Comparison of ENCODE assay signal across 15 cellular contexts in genomic region chr5:35860686-35861085, GRCh38. TPM values are rescaled to one million over a fixed set of nuclear protein-coding genes. Genes with fewer than 3 reads are reported as not detected.
DNase-seq lines count a peak whose midpoint lies in the region; ATAC-seq, FAIRE-seq and TF ChIP-seq lines count a peak whose summit lies in the region.
"Had no signal": no experiment of that assay in that cellular context is flagged by ENCODE, and none has a peak within 500 bp of the region (broad histone marks: within the 10 kb centered on the region; RNA-seq: fewer than 3 reads in every experiment).

No MANE protein-coding gene starts in this region.

- H3K27ac Mint-ChIP-seq in astrocyte (ENCODE audit: unreplicated experiment): no peak overlapping the region
- peak overlapping the region; percentile 55 for H3K27ac Mint-ChIP-seq in neural crest cell (ENCODE audit: unreplicated experiment)
- H3K27ac Mint-ChIP-seq: activated B cell treated with CpG ODN at 0.5 μM for 24 hours, nephron had no signal

- H3K4me3 ChIP-seq in DND-41 (ENCODE audit: low read depth in 1 of 2, low read length in 2 of 2) (peak overlapping the region; percentile 73 to 88; a peak in 3 of 4 replicates), astrocyte (ENCODE audit: insufficient read depth, low read depth, low read length) (no peak overlapping the region)
- H3K4me3 ChIP-seq: GM12878, SJCRH30 had no signal

- no peak for ATAC-seq in DND-41 (ENCODE audit: insufficient read depth, low read depth)
- no peak for ATAC-seq in GM19455 (IDR thresholded peaks at IDR 0.05; ENCODE audit: unreplicated experiment)
- ATAC-seq in GM18873 (IDR thresholded peaks at IDR 0.05; ENCODE audit: low FRiP score, unreplicated experiment): no peak
- ATAC-seq: GM12878, HCT116, sciatic nerve had no signal

- H3K27me3 ChIP-seq in DND-41 (ENCODE audit: insufficient read depth, low read length, poor library complexity) (no peaks in the 10 kb centered on the region), astrocyte (ENCODE audit: insufficient read depth, low read length) (no peaks in the 10 kb centered on the region)
- H3K27me3 ChIP-seq: SJCRH30 had no signal

- no peak for FAIRE-seq in astrocyte (lab: Jason Lieb, UNC)
- FAIRE-seq: GM12878 had no signal

- H3K4me2 ChIP-seq in DND-41 (ENCODE audit: insufficient read depth, low read length): peak overlapping the region; percentile 65
- no peak overlapping the region for H3K4me2 ChIP-seq in astrocyte (ENCODE audit: low read length)

- H3K27ac ChIP-seq in DND-41 (ENCODE audit: low read length) (peak overlapping the region; percentile 99), astrocyte (ENCODE audit: low read depth, low read length) (no peak overlapping the region)
- H3K27ac ChIP-seq: SJCRH30 had no signal

- peaks cover 76% of the 10 kb centered on the region for H3K36me3 ChIP-seq in DND-41 (ENCODE audit: insufficient read depth, low read length)
- no peaks in the 10 kb centered on the region for H3K36me3 ChIP-seq in astrocyte (ENCODE audit: insufficient read depth, low read length)
- H3K36me3 ChIP-seq: SJCRH30 had no signal

- H3K9me3 ChIP-seq in DND-41 (ENCODE audit: insufficient read depth, low read length, severe bottlenecking) (no peaks in the 10 kb centered on the region), astrocyte (ENCODE audit: insufficient read depth, low read depth, low read length) (no peaks in the 10 kb centered on the region)
- H3K9me3 ChIP-seq: SJCRH30 had no signal

- H3K9ac ChIP-seq in DND-41 (ENCODE audit: low read depth, low read length) (peak overlapping the region; percentile 70), astrocyte (ENCODE audit: low read length) (no peak overlapping the region)

- no peak for TF ChIP-seq CTCF in DND-41 (IDR thresholded peaks at IDR 0.05; ENCODE audit: borderline replicate concordance, extremely low read depth, low read length, poor library complexity, severe bottlenecking)
- TF ChIP-seq CTCF in astrocyte (IDR thresholded peaks at IDR 0.05; ENCODE audit: insufficient read depth, low read depth, low read length): no peak
- TF ChIP-seq CTCF in neural crest cell (conservative IDR thresholded peaks at IDR 0.05): no peak

- peaks cover 39% of the 10 kb centered on the region for H3K4me1 Mint-ChIP-seq in astrocyte (ENCODE audit: low read depth, unreplicated experiment)
- peaks cover 50% of the 10 kb centered on the region for H3K4me1 Mint-ChIP-seq in neural crest cell

- H3K27me3 Mint-ChIP-seq in astrocyte (ENCODE audit: low read depth, unreplicated experiment) (no peaks in the 10 kb centered on the region), neural crest cell (ENCODE audit: low read depth) (no peaks in the 10 kb centered on the region)

- H3K9me3 Mint-ChIP-seq in astrocyte (ENCODE audit: unreplicated experiment): no peaks in the 10 kb centered on the region
- peaks cover 2% of the 10 kb centered on the region for H3K9me3 Mint-ChIP-seq in neural crest cell
- H3K9me3 Mint-ChIP-seq: activated B cell treated with CpG ODN at 0.5 μM for 24 hours had no signal

- H3K36me3 Mint-ChIP-seq in astrocyte (ENCODE audit: low read depth, unreplicated experiment) (peaks cover 6% of the 10 kb centered on the region), neural crest cell (ENCODE audit: low read depth) (no peaks in the 10 kb centered on the region)

- H2AFZ ChIP-seq in DND-41 (ENCODE audit: low read depth, low read length) (no peak overlapping the region), astrocyte (ENCODE audit: low read depth, low read length) (no peak overlapping the region)

- H4K20me1 ChIP-seq in DND-41 (ENCODE audit: insufficient read depth, low read length) (peaks cover under 1% of the 10 kb centered on the region; the same call in 1 of the 2 replicates), astrocyte (ENCODE audit: insufficient read depth, low read length) (no peaks in the 10 kb centered on the region)

- DNase-seq in DND-41 (no peak), M059J (ENCODE audit: low read depth) (peak; percentile 68), astrocyte (ENCODE audit: low read depth) (peak; percentile 61), neural crest cell (ENCODE audit: low read depth, low spot score) (no peak), NCI-H1105 treated with DMSO at 0.1 percent for 48 hours (lab: John Stamatoyannopoulos, UW) (no peak)
- DNase-seq: activated B cell treated with CpG ODN at 0.5 μM for 24 hours, NCI-H1436, NCI-H526 treated with DMSO at 0.1 percent for 48 hours, SJCRH30 had no signal

- no peak overlapping the region for H3K4me3 Mint-ChIP-seq in astrocyte (ENCODE audit: unreplicated experiment)
- H3K4me3 Mint-ChIP-seq in neural crest cell: peak overlapping the region; percentile 12
- H3K4me3 Mint-ChIP-seq: activated B cell treated with CpG ODN at 0.5 μM for 24 hours, nephron had no signal

- peaks cover 69% of the 10 kb centered on the region for H3K4me1 ChIP-seq in DND-41 (ENCODE audit: insufficient read depth, low read length)
- peaks cover 40% of the 10 kb centered on the region for H3K4me1 ChIP-seq in astrocyte (ENCODE audit: insufficient read depth, low read length)
- H3K4me1 ChIP-seq: SJCRH30 had no signal

- H3K79me2 ChIP-seq in DND-41 (ENCODE audit: insufficient read depth, low read length) (peaks cover 100% of the 10 kb centered on the region), astrocyte (ENCODE audit: insufficient read depth, low read length) (no peaks in the 10 kb centered on the region)

RNA-seq across cellular contexts. Expression of gene IL7R, which starts 4.0 kb away (rescaled TPM):
- total RNA-seq in M059J (2014; rRNA removed; shearing (Covaris generic)): 20.4 and 30.7 TPM in 2 replicates
- total RNA-seq in astrocyte (5.6 and 10.8 TPM in 2 replicates), neural crest cell (0.11 TPM in 1 of 2 replicates, not detected in the other)

Comparison
In these comparisons a context has a peak if more than half of its experiments do, and no peak if none do; other contexts are left out.
1. DNase-seq: peak in M059J (single experiment) and astrocyte (single experiment); none in DND-41 (single experiment), neural crest cell (single experiment) and NCI-H1105 treated with DMSO at 0.1 percent for 48 hours (single experiment).